In genomic region chr9:72441296-72442211, GRCh38 we compare ENCODE assay signal across 10 cellular contexts.
DNase-seq lines count a peak whose midpoint lies in the region; ATAC-seq and TF ChIP-seq lines count a peak whose summit lies in the region.
"Had no signal": no experiment of that assay in that cellular context is flagged by ENCODE, and none has a peak within 500 bp of the region (broad histone marks: within the 10 kb centered on the region; RNA-seq: fewer than 3 reads in every experiment).

No MANE protein-coding gene starts in this region.

- intact Hi-C loops in HCT116 (cut with micrococcal nuclease): loop anchor here (5.0 kb wide), 2 partner anchors 36 to 149 kb away; no protein-coding TSS in a partner anchor

- RAD21 ChIA-PET in HCT116 (lab: Charles Lee; ENCODE audit: low non-redundant PET in 1 of 2, low total read pairs in 2 of 2, uncharacterized antibody in 2 of 2, unreplicated experiment in 2 of 2): no interaction called here

- H3K27me3 ChIP-seq in HCT116 (ENCODE audit: insufficient read depth, low read length) (no peaks in the 10 kb centered on the region), smooth muscle cell (ENCODE audit: low read depth) (no peaks in the 10 kb centered on the region)

- H4K20me1 ChIP-seq in HCT116 (ENCODE audit: insufficient read depth): no peaks in the 10 kb centered on the region
- H4K20me1 ChIP-seq in smooth muscle cell (ENCODE audit: low read depth): no peaks in the 10 kb centered on the region

- DNase-seq in HCT116 (ENCODE audit: low read depth, low spot score) (no peak), fibroblast of villous mesenchyme (ENCODE audit: low read depth) (peak; percentile 5), smooth muscle cell (lab: John Stamatoyannopoulos, UW; ENCODE audit: unreplicated experiment) (no peak), mucosa of gallbladder (ENCODE audit: low spot score) (no peak)
- DNase-seq: NCI-H510A, SIG-M5 had no signal

- no peaks in the 10 kb centered on the region for H3K36me3 ChIP-seq in HCT116 (ENCODE audit: control insufficient read depth in 1 of 2, insufficient read depth in 2 of 2, low read length in 2 of 2)
- no peaks in the 10 kb centered on the region for H3K36me3 ChIP-seq in smooth muscle cell (ENCODE audit: low read depth)

- H3K4me3 ChIP-seq in HCT116 (replicated peaks in 1 of 2; ENCODE audit: low read depth in 1 of 2, low read length in 2 of 2): peak overlapping the region in 1 of 2 experiments; percentile 32; a peak in 2 of 4 replicates
- H3K4me3 ChIP-seq in fibroblast of villous mesenchyme (ENCODE audit: low read depth, low read length): no peak overlapping the region
- H3K4me3 ChIP-seq in smooth muscle cell: no peak overlapping the region

- peaks cover 20% of the 10 kb centered on the region for H3F3A ChIP-seq in smooth muscle cell (ENCODE audit: low read depth)

- H2AFZ ChIP-seq in HCT116 (ENCODE audit: low read depth, low read length, poor library complexity, severe bottlenecking): peak overlapping the region; percentile 79
- no peak overlapping the region for H2AFZ ChIP-seq in smooth muscle cell (ENCODE audit: low read depth)

- TF ChIP-seq CTCF in HCT116 (IDR thresholded peaks at IDR 0.05 in 2 of 3, conservative IDR thresholded peaks at IDR 0.05 in 1 of 3; ENCODE audit: borderline replicate concordance in 1 of 3, insufficient read depth in 1 of 3, low read depth in 2 of 3, low read length in 2 of 3) (no peak), fibroblast of villous mesenchyme (IDR thresholded peaks at IDR 0.05; ENCODE audit: insufficient read depth, low read depth, low read length) (no peak), smooth muscle cell (IDR thresholded peaks at IDR 0.05; ENCODE audit: borderline replicate concordance, insufficient read depth, poor library complexity, severe bottlenecking) (no peak)

- no peak overlapping the region; the same call in 1 of the 2 replicates for H3K27ac ChIP-seq in HCT116 (ENCODE audit: low read depth, low read length)
- H3K27ac ChIP-seq in smooth muscle cell (ENCODE audit: low read depth): peak overlapping the region; percentile 82

- H3K9ac ChIP-seq in HCT116 (ENCODE audit: low read length): peak overlapping the region; percentile 42
- peak overlapping the region; percentile 21 for H3K9ac ChIP-seq in smooth muscle cell (ENCODE audit: low read depth)

- H3K4me2 ChIP-seq in HCT116 (ENCODE audit: low read length) (peak overlapping the region; percentile 71), smooth muscle cell (peak overlapping the region; percentile 18)

- POLR2A ChIA-PET in HCT116 (lab: Charles Lee): no interaction called here

- H3K9me2 ChIP-seq in HCT116 (ENCODE audit: insufficient read depth): no peaks in the 10 kb centered on the region

- CTCF ChIA-PET in HCT116 (lab: Charles Lee): no interaction called here

- no TSS peak for BruUV-seq in HCT116 (replicated peaks; lab: Mats Ljungman, UMichigan)

- no peak for TF ChIP-seq RAD21 in HCT116 (IDR thresholded peaks at IDR 0.05; ENCODE audit: low read depth)

- TF ChIP-seq POLR2A in HCT116 (IDR thresholded peaks at IDR 0.05; ENCODE audit: borderline replicate concordance, extremely low read depth, insufficient read depth, insufficient read length): no peak

- H3K79me2 ChIP-seq in HCT116 (ENCODE audit: insufficient read depth, low read length) (no peaks in the 10 kb centered on the region), smooth muscle cell (ENCODE audit: low read depth) (no peaks in the 10 kb centered on the region)

- H3K4me1 ChIP-seq in HCT116 (ENCODE audit: control insufficient read depth in 1 of 2, insufficient read depth in 2 of 2, low read length in 2 of 2): peaks cover 19 to 34% of the 10 kb centered on the region in 2 experiments
- H3K4me1 ChIP-seq in smooth muscle cell (ENCODE audit: low read depth): peaks cover 16% of the 10 kb centered on the region

- WGBS in smooth muscle cell (ENCODE audit: low lambda C conversion rate): 59% methylated on average over 4 of the region's 4 CpGs

- H3K9me3 ChIP-seq in HCT116 (ENCODE audit: control insufficient read depth in 1 of 2, insufficient read depth in 1 of 2, low read depth in 1 of 2, low read length in 2 of 2) (no peaks in the 10 kb centered on the region), smooth muscle cell (replicated peaks; ENCODE audit: low read depth) (no peaks in the 10 kb centered on the region)

- ATAC-seq in HCT116: no peak
- ATAC-seq in SK-N-SH treated with all-trans-retinoic acid at 6 μM for 48 hours: peak; percentile 23
- ATAC-seq in GM18520 (IDR thresholded peaks at IDR 0.05; ENCODE audit: unreplicated experiment): no peak
- no peak for ATAC-seq in HG03565 (IDR thresholded peaks at IDR 0.05; ENCODE audit: unreplicated experiment)
- ATAC-seq: left lobe of liver had no signal

TF ChIP-seq in HCT116, 20 proteins besides CTCF, POLR2A, EP300 and RAD21:
- TF ChIP-seq EGR1 (IDR thresholded peaks at IDR 0.05; ENCODE audit: low read depth): no peak
- TF ChIP-seq ZFX (IDR thresholded peaks at IDR 0.05): no peak
- no peak; the same call in 1 of the 2 replicates for TF ChIP-seq SP1 (IDR thresholded peaks at IDR 0.05; ENCODE audit: low read depth)
- TF ChIP-seq JUND (IDR thresholded peaks at IDR 0.05): no peak
- TF ChIP-seq EZH2phosphoT487 (IDR thresholded peaks at IDR 0.05; ENCODE audit: borderline replicate concordance): no peak
- no peak for TF ChIP-seq CBX3 (IDR thresholded peaks at IDR 0.05; ENCODE audit: low read depth)
- TF ChIP-seq CEBPB (IDR thresholded peaks at IDR 0.05; ENCODE audit: low read depth): no peak
- no peak for TF ChIP-seq SIN3A (IDR thresholded peaks at IDR 0.05; ENCODE audit: low read depth)
- no peak for TF ChIP-seq EZH2 (IDR thresholded peaks at IDR 0.05)
- TF ChIP-seq TCF7L2 (IDR thresholded peaks at IDR 0.05; ENCODE audit: borderline replicate concordance, extremely low read depth, insufficient read depth, insufficient read length): no peak
- no peak for TF ChIP-seq SRF (IDR thresholded peaks at IDR 0.05; ENCODE audit: low read depth)
- no peak for TF ChIP-seq YY1 (IDR thresholded peaks at IDR 0.05; ENCODE audit: extremely low read depth, insufficient replicate concordance, low read depth, low read length)
- no peak for TF ChIP-seq FOSL1 (IDR thresholded peaks at IDR 0.05; ENCODE audit: low read depth)
- no peak for TF ChIP-seq POLR2AphosphoS5 (IDR thresholded peaks at IDR 0.05; ENCODE audit: low read depth, low read length)

TF ChIP-seq in SK-N-SH treated with all-trans-retinoic acid at 6 μM for 48 hours, 23 proteins besides CTCF, POLR2A, EP300 and RAD21 (continues in another document):
- no peak for TF ChIP-seq GLIS3 (CRISPR knock-in tag; IDR thresholded peaks at IDR 0.05)
- TF ChIP-seq PATZ1 (CRISPR knock-in tag; IDR thresholded peaks at IDR 0.05; ENCODE audit: borderline replicate concordance): no peak
- TF ChIP-seq RARB (CRISPR knock-in tag; IDR thresholded peaks at IDR 0.05): no peak
- no peak for TF ChIP-seq ZFP3 (CRISPR knock-in tag; IDR thresholded peaks at IDR 0.05)
- TF ChIP-seq CREB5 (CRISPR knock-in tag; IDR thresholded peaks at IDR 0.05; ENCODE audit: low read depth): no peak
- no peak for TF ChIP-seq TCF4 (CRISPR knock-in tag; IDR thresholded peaks at IDR 0.05; ENCODE audit: borderline replicate concordance)
- no peak for TF ChIP-seq ZFP30 (CRISPR knock-in tag; IDR thresholded peaks at IDR 0.05)
- no peak for TF ChIP-seq TSHZ2 (CRISPR knock-in tag; IDR thresholded peaks at IDR 0.05)
- TF ChIP-seq ZC3H10 (CRISPR knock-in tag; IDR thresholded peaks at IDR 0.05): no peak
